8 cellular contexts compared by ENCODE assay signal in genomic region chr7:79452032-79452494, GRCh38. TPM values are rescaled to one million over a fixed set of nuclear protein-coding genes. Genes with fewer than 3 reads are reported as not detected.
DNase-seq lines count a peak whose midpoint lies in the region; ATAC-seq and TF ChIP-seq lines count a peak whose summit lies in the region.

No MANE protein-coding gene starts in this region.

- H3K4me3 ChIP-seq in WERI-Rb-1 (ENCODE audit: low read depth, low read length) (peak overlapping the region; percentile 96), muscle layer of colon (ENCODE audit: low read depth in 1 of 2, low read length in 2 of 2) (peak overlapping the region; percentile 92 to 94), upper lobe of right lung (peak overlapping the region; percentile 76)

- peak; percentile 85 for ATAC-seq in upper lobe of right lung

- TF ChIP-seq CTCF in WERI-Rb-1 (IDR thresholded peaks at IDR 0.05; ENCODE audit: low read depth, low read length), result no peak
- no peak for TF ChIP-seq CTCF in upper lobe of right lung (IDR thresholded peaks at IDR 0.05)

- H3K4me1 ChIP-seq in muscle layer of colon (ENCODE audit: insufficient read depth, low read length) (peaks cover 30% of the 10 kb centered on the region), upper lobe of right lung (peaks cover 16% of the 10 kb centered on the region)

- H3K27me3 ChIP-seq in WERI-Rb-1 (ENCODE audit: insufficient read depth, low read depth, severe bottlenecking) (no peaks in the 10 kb centered on the region), muscle layer of colon (ENCODE audit: control insufficient read depth in 1 of 2, insufficient read depth in 2 of 2, low read length in 2 of 2) (no peaks in the 10 kb centered on the region), upper lobe of right lung (no peaks in the 10 kb centered on the region)

- peak overlapping the region; percentile 93 for H3K9ac ChIP-seq in muscle layer of colon (ENCODE audit: low read length)

- peak; percentile 91 for DNase-seq in AG20443 (ENCODE audit: low spot score)
- peak; percentile 88 for DNase-seq in HPDE6-E6E7 (ENCODE audit: extremely low spot score)
- DNase-seq in WERI-Rb-1, result peak; percentile 83
- peak; percentile 83 for DNase-seq in fibroblast of the conjunctiva (ENCODE audit: low read depth)
- DNase-seq in upper lobe of right lung, result peak; percentile 92
- no peak for DNase-seq in T-helper 9 cell
- no peak for DNase-seq in 8988T

- intact Hi-C loops in upper lobe of right lung (cut with DNase I), result no loop called here

- no peaks in the 10 kb centered on the region for H3K36me3 ChIP-seq in WERI-Rb-1
- H3K36me3 ChIP-seq in muscle layer of colon (ENCODE audit: insufficient read depth, low read length), result no peaks in the 10 kb centered on the region
- no peaks in the 10 kb centered on the region for H3K36me3 ChIP-seq in upper lobe of right lung

- H3K27ac ChIP-seq in WERI-Rb-1 (no peak overlapping the region), muscle layer of colon (ENCODE audit: low read depth, low read length) (peak overlapping the region; percentile 98), upper lobe of right lung (peak overlapping the region; percentile 94)

- H3K9me3 ChIP-seq in WERI-Rb-1 (ENCODE audit: severe bottlenecking) (no peaks in the 10 kb centered on the region), muscle layer of colon (ENCODE audit: low read length) (no peaks in the 10 kb centered on the region), upper lobe of right lung (no peaks in the 10 kb centered on the region)

RNA-seq across cellular contexts. Expression of gene MAGI2, which starts 1.4 kb away (rescaled TPM):
- 12.8 TPM for total RNA-seq in upper lobe of right lung

Comparison
In these comparisons a context has a peak if more than half of its experiments do, and no peak if none do; other contexts are left out.
1. DNase-seq: peak in AG20443 (single experiment), HPDE6-E6E7 (single experiment), WERI-Rb-1 (single experiment), fibroblast of the conjunctiva (single experiment) and upper lobe of right lung (single experiment); none in T-helper 9 cell (single experiment) and 8988T (single experiment).
2. Peak in every context shown above with its lines, with median percentiles within 50 percentile points of each other: H3K4me3 ChIP-seq.